In genomic region chr4:185932491-185932890, GRCh38 we compare ENCODE assay signal across 20 cellular contexts.
DNase-seq lines count a peak whose midpoint lies in the region; ATAC-seq and TF ChIP-seq lines count a peak whose summit lies in the region.
"Had no signal": no experiment of that assay in that cellular context is flagged by ENCODE, and none has a peak within 500 bp of the region (broad histone marks: within the 10 kb centered on the region; RNA-seq: fewer than 3 reads in every experiment).

No MANE protein-coding gene starts in this region.

- H3K4me1 Mint-ChIP-seq in HFFc6 (ENCODE audit: low read depth): peaks cover 18% of the 10 kb centered on the region

- H3K27ac ChIP-seq in hepatocyte: peak overlapping the region; percentile 47
- H3K27ac ChIP-seq: HL-60, ovary had no signal

- 77% methylated on average over 5 of the region's 5 CpGs for WGBS in hepatocyte (ENCODE audit: low lambda C conversion rate, missing lambda C conversion rate)

- no peaks in the 10 kb centered on the region for H3K9me2 ChIP-seq in hepatocyte (replicated peaks; ENCODE audit: insufficient read depth)

- H3K27me3 Mint-ChIP-seq in HFFc6 (ENCODE audit: insufficient read depth): peaks cover 10% of the 10 kb centered on the region

- H3K9me3 Mint-ChIP-seq in HFFc6: no peaks in the 10 kb centered on the region
- H3K9me3 Mint-ChIP-seq: T-helper 1 cell treated with Interleukin-12 subunit alpha and Interleukin-12 subunit beta and Interleukin-4 antibody, amounts not matched to agents 30 μg/mL and 1 μg/mL, for 36 hours had no signal

- H3K27me3 ChIP-seq in hepatocyte (no peaks in the 10 kb centered on the region), skeletal muscle satellite cell (ENCODE audit: control insufficient read depth, insufficient read depth, low read length) (no peaks in the 10 kb centered on the region)
- H3K27me3 ChIP-seq: ovary had no signal

- no peaks in the 10 kb centered on the region for H4K20me1 ChIP-seq in hepatocyte (ENCODE audit: insufficient read depth, poor library complexity, severe bottlenecking)

- H3K4me1 ChIP-seq in hepatocyte (ENCODE audit: insufficient read depth) (peaks cover 6% of the 10 kb centered on the region), skeletal muscle satellite cell (ENCODE audit: control insufficient read depth, insufficient read depth, low read length) (peaks cover 16% of the 10 kb centered on the region)

- no peak overlapping the region for H3K4me3 ChIP-seq in hepatocyte
- H3K4me3 ChIP-seq in skeletal muscle satellite cell (ENCODE audit: low read length): peak overlapping the region; percentile 33
- H3K4me3 ChIP-seq: mucosa of descending colon, ovary had no signal

- ATAC-seq in GM18873 (IDR thresholded peaks at IDR 0.05; ENCODE audit: low FRiP score, unreplicated experiment) (no peak), HG03439 (IDR thresholded peaks at IDR 0.05; ENCODE audit: unreplicated experiment) (no peak), GM21360 (IDR thresholded peaks at IDR 0.05; ENCODE audit: unreplicated experiment) (no peak)
- ATAC-seq: mucosa of descending colon had no signal

- no peaks in the 10 kb centered on the region for H3K36me3 ChIP-seq in hepatocyte (replicated peaks; ENCODE audit: insufficient read depth, low read depth)
- H3K36me3 ChIP-seq in skeletal muscle satellite cell (ENCODE audit: insufficient read depth, low read length): no peaks in the 10 kb centered on the region
- H3K36me3 ChIP-seq: ovary had no signal

- no peak overlapping the region for H3K4me2 ChIP-seq in hepatocyte
- H3K4me2 ChIP-seq in skeletal muscle satellite cell (ENCODE audit: low read length): peak overlapping the region; percentile 68

- no peaks in the 10 kb centered on the region for H3K36me3 Mint-ChIP-seq in HFFc6 (ENCODE audit: low read depth)

- H3K4me3 Mint-ChIP-seq in HFFc6: peak overlapping the region; percentile 17; the same call in 1 of the 2 replicates
- H3K4me3 Mint-ChIP-seq: T-helper 1 cell treated with Interleukin-12 subunit alpha and Interleukin-12 subunit beta and Interleukin-4 antibody, amounts not matched to agents 30 μg/mL and 1 μg/mL, for 36 hours had no signal

- H3K9me3 ChIP-seq in hepatocyte (ENCODE audit: low read depth): no peaks in the 10 kb centered on the region
- H3K9me3 ChIP-seq in skeletal muscle satellite cell (replicated peaks; ENCODE audit: low read length): no peaks in the 10 kb centered on the region
- H3K9me3 ChIP-seq: mucosa of descending colon, ovary had no signal

- H3K79me2 ChIP-seq in hepatocyte: no peaks in the 10 kb centered on the region

- TF ChIP-seq CTCF in HFFc6 (IDR thresholded peaks at IDR 0.05) (no peak), hepatocyte (IDR thresholded peaks at IDR 0.05; ENCODE audit: poor library complexity) (no peak)

- no peak overlapping the region for H2AFZ ChIP-seq in hepatocyte

- peak overlapping the region; percentile 68 for H3K9ac ChIP-seq in skeletal muscle satellite cell (ENCODE audit: low read depth, low read length)

- DNase-seq in HFFc6: no peak
- DNase-seq in brain pericyte (ENCODE audit: low read depth, low spot score): peak; percentile 63
- no peak for DNase-seq in hepatocyte (ENCODE audit: low spot score)
- DNase-seq in stimulated activated CD4-positive, alpha-beta T cell treated with anti-CD3 and anti-CD28 coated beads, Interleukin-1b, Interleukin-23, amount 100 ng/mL, for 48 hours: no peak
- DNase-seq: activated CD4-positive, CD25-positive, alpha-beta regulatory T cell; activated gamma-delta T cell treated with Interleukin-2 at 50 U/mL for 16 hours; AML-193; Calu3; caudate nucleus; GDM1; KG1; kidney glomerular epithelial cell; mucosa of descending colon; ovary had no signal

- H3K27ac Mint-ChIP-seq in HFFc6: peak overlapping the region; percentile 20; the same call in 1 of the 2 replicates
- H3K27ac Mint-ChIP-seq: T-helper 1 cell treated with Interleukin-12 subunit alpha and Interleukin-12 subunit beta and Interleukin-4 antibody, amounts not matched to agents 30 μg/mL and 1 μg/mL, for 36 hours had no signal
